Comparison of ENCODE assay signal across 10 cellular contexts in the genomic region with DNA sequence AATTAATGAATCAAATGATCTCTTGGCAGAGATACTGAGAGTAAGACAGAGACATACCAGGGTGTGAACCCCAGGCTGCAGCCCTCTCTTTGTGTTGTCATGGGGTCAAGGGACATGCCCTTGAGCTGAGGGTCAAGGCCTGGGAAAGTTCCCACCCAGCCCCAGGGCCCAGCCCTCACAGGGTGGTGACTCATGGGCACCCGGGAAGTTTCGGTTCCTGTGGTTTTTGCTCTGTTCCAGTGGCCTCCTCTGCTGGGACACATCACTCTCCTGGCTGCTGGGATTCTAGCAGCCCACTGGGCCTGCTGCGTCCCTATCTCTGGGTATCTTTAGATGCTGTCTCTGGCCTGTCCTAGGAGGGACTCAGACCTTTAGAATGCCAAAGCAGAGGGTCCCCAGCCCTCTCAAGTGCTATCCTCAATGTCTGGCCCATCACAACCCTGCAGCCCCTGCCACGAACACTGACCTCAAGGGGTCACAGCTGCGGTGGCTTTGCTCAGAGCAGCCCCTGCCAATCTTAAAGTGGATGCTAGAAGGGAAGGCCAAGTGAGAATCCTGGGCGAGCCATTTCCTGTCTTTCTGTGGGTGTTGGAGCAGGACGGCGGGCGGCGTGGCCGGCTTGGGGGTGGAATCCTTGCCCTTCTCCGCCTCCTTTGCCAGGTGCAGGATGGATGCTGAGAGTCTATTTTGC.
DNase-seq lines count a peak whose midpoint lies in the region; ATAC-seq, FAIRE-seq and TF ChIP-seq lines count a peak whose summit lies in the region.
"Had no signal": no experiment of that assay in that cellular context is flagged by ENCODE, and none has a peak within 500 bp of the region (broad histone marks: within the 10 kb centered on the region; RNA-seq: fewer than 3 reads in every experiment).

No MANE protein-coding gene starts in this region.

- ATAC-seq in activated B cell treated with CpG ODN at 0.5 μM for 24 hours (ENCODE audit: low read depth) (peak; percentile 37), left lung (peak; percentile 82), HG02642 (IDR thresholded peaks at IDR 0.05; ENCODE audit: poor library complexity, unreplicated experiment) (no peak), HG02970 (IDR thresholded peaks at IDR 0.05; ENCODE audit: low FRiP score, unreplicated experiment) (no peak)

- no peak overlapping the region for H2AFZ ChIP-seq in ACC112 (ENCODE audit: low read length, unreplicated experiment)

- TF ChIP-seq CTCF in activated B cell treated with CpG ODN at 0.5 μM for 24 hours (IDR thresholded peaks at IDR 0.05) (no peak), left lung (IDR thresholded peaks at IDR 0.05) (no peak)

- H3K9me3 Mint-ChIP-seq in activated B cell treated with CpG ODN at 0.5 μM for 24 hours: no peaks in the 10 kb centered on the region

- H3K27me3 ChIP-seq in ACC112 (ENCODE audit: insufficient read depth, low read length) (no peaks in the 10 kb centered on the region), left lung (no peaks in the 10 kb centered on the region)
- H3K27me3 ChIP-seq: uterus had no signal

- H3K27ac ChIP-seq in ACC112 (ENCODE audit: low read depth, low read length): peak overlapping the region; percentile 1; the same call in 1 of the 2 replicates
- no peak overlapping the region for H3K27ac ChIP-seq in left lung
- H3K27ac ChIP-seq: uterus had no signal

- H3K79me2 ChIP-seq in ACC112 (ENCODE audit: control insufficient read depth, insufficient read depth, low read length, unreplicated experiment): no peaks in the 10 kb centered on the region

- intact Hi-C loops in activated B cell treated with CpG ODN at 0.5 μM for 24 hours (cut with micrococcal nuclease) (no loop called here), left lung (cut with DNase I) (no loop called here)

- H3K36me3 ChIP-seq in ACC112 (ENCODE audit: insufficient read depth, low read length) (no peaks in the 10 kb centered on the region), left lung (no peaks in the 10 kb centered on the region)
- H3K36me3 ChIP-seq: uterus had no signal

- FAIRE-seq in H54 (lab: Jason Lieb, UNC): no peak

- CTCF ChIA-PET in activated B cell treated with CpG ODN at 0.5 μM for 24 hours (lab: Charles Lee): interaction anchor here (1.0 kb wide), 1 partner anchor 13 kb away, joined by 3 read pairs; no protein-coding TSS in a partner anchor

- H3K4me3 ChIP-seq in ACC112 (ENCODE audit: low read depth, low read length) (no peak overlapping the region), left lung (no peak overlapping the region)
- H3K4me3 ChIP-seq: uterus had no signal

- H3K4me1 ChIP-seq in ACC112 (ENCODE audit: control insufficient read depth, insufficient read depth, low read length, unreplicated experiment) (peaks cover 9% of the 10 kb centered on the region), left lung (peaks cover 0 to 18% of the 10 kb centered on the region in 2 donors)
- H3K4me1 ChIP-seq: uterus had no signal

- POLR2A ChIA-PET in activated B cell treated with CpG ODN at 0.5 μM for 24 hours (lab: Charles Lee): interaction anchor here (1.2 to 1.6 kb wide), 2 partner anchors 17 to 23 kb away, joined by 4 to 5 read pairs; no protein-coding TSS in a partner anchor

- H3K9me3 ChIP-seq in left lung: no peaks in the 10 kb centered on the region
- H3K9me3 ChIP-seq: uterus had no signal

- H3K36me3 Mint-ChIP-seq in activated B cell treated with CpG ODN at 0.5 μM for 24 hours (ENCODE audit: low read depth): no peaks in the 10 kb centered on the region

- H3K4me3 Mint-ChIP-seq in activated B cell treated with CpG ODN at 0.5 μM for 24 hours: no peak overlapping the region

- H3K27me3 Mint-ChIP-seq in activated B cell treated with CpG ODN at 0.5 μM for 24 hours: no peaks in the 10 kb centered on the region

- DNase-seq in H54 (ENCODE audit: insufficient read length, low spot score): peak; percentile 63
- no peak for DNase-seq in activated B cell treated with CpG ODN at 0.5 μM for 24 hours
- DNase-seq in left lung: peak in 1 of 2 donors; percentile 81
- DNase-seq in LoVo (ENCODE audit: low spot score): no peak
- no peak for DNase-seq in iPS-NIHi11 (ENCODE audit: low spot score)
- DNase-seq: DMS79 treated with DMSO at 0.1 percent for 48 hours had no signal

- TF ChIP-seq POLR2A in H54 (IDR thresholded peaks at IDR 0.05; ENCODE audit: low read depth, low read length): no peak

- H3K4me1 Mint-ChIP-seq in activated B cell treated with CpG ODN at 0.5 μM for 24 hours: peaks cover 63% of the 10 kb centered on the region

- no peak overlapping the region for H3K27ac Mint-ChIP-seq in activated B cell treated with CpG ODN at 0.5 μM for 24 hours

Comparison
In these comparisons a context has a peak if more than half of its experiments do, and no peak if none do; other contexts are left out.
1. ATAC-seq: peak in activated B cell treated with CpG ODN at 0.5 μM for 24 hours (single experiment) and left lung (single experiment); none in HG02642 (single experiment) and HG02970 (single experiment).